Comparison of ENCODE assay signal across 8 cellular contexts in the genomic region with DNA sequence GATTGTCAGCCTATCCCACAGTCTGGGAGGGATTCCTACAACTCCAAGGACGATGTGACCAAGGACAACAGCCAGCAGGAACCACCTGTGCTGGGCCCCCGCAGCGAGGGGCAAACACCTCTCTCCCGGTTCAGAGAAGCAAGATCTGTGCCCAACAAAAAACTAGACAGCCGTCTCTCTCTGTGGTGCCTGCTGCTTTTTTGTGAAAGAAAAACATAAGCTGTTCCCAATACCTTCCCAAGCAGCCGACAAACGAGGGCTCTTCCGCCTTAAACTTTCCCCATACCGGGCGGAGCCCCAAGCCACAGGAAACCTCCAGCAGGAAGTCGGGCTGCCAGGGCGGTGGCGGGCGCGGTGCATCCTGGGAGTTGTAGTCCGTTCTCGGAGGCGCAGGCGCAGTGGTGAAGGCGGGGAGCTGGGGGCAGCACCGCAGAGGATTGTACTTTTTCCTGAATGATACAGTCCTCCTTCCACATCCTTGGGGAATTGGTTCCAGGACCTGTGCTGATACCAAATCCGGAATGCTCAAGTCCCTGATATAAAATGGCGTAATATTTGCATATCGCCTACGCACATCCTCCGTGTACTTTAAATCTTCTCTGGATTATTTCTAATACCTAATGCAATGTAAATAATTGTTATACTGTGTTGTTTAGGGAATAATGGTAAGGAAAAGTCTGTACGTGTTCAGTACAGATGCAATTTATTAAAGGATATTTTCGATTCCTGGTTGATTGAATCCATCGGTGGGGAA.
A peak's percentile ranks its signal among the peaks of the same experiment; 100 is the strongest.
DNase-seq lines count a peak whose midpoint lies in the region; ATAC-seq and TF ChIP-seq lines count a peak whose summit lies in the region.

No MANE protein-coding gene starts in this region.

- DNase-seq in AG09319 (ENCODE audit: extremely low read depth, low read depth) (peak; percentile 91), NCI-H446 (lab: John Stamatoyannopoulos, UW) (peak; percentile 71 to 93), cerebellar nuclear complex (lab: John Stamatoyannopoulos, UW) (peak; percentile 79 to 87), islet precursor cell (peak; percentile 98)
- peak; percentile 92 for DNase-seq in stimulated activated CD4-positive, alpha-beta T cell treated with anti-CD3 and anti-CD28 coated beads, Interleukin-12 subunit alpha, Interleukin-12 subunit beta, amount 100 ng/mL, for 4 hours

- TF ChIP-seq CTCF in AG09319 (IDR thresholded peaks at IDR 0.05; ENCODE audit: low read depth, low read length): no peak

- ATAC-seq in GM19025 (IDR thresholded peaks at IDR 0.05; ENCODE audit: low read depth, unreplicated experiment) (peak; percentile 41), HG03342 (IDR thresholded peaks at IDR 0.05; ENCODE audit: unreplicated experiment) (peak; percentile 61)
- peak; percentile 70 to 76 for ATAC-seq in activated CD4-positive, CD25-positive, alpha-beta regulatory T cell treated with anti-CD3 and anti-CD28 coated beads, Interleukin-2, amount 50 U/mL, for 24 hours

Comparison
In these comparisons a context has a peak if more than half of its experiments do, and no peak if none do; other contexts are left out.
1. Peak in every context shown above with its lines: DNase-seq and ATAC-seq.